Comparison of ENCODE assay signal across 17 cellular contexts in genomic region chr6:166533205-166533824, GRCh38. TPM values are rescaled to one million over a fixed set of nuclear protein-coding genes. Genes with fewer than 3 reads are reported as not detected.
DNase-seq lines count a peak whose midpoint lies in the region; ATAC-seq, FAIRE-seq and TF ChIP-seq lines count a peak whose summit lies in the region.
"Had no signal": no experiment of that assay in that cellular context is flagged by ENCODE, and none has a peak within 500 bp of the region (broad histone marks: within the 10 kb centered on the region; RNA-seq: fewer than 3 reads in every experiment).

No MANE protein-coding gene starts in this region.

- H3K27me3 ChIP-seq in esophagus (ENCODE audit: control insufficient read depth in 1 of 2, insufficient read depth in 2 of 2, low read length in 2 of 2): no peaks in the 10 kb centered on the region
- H3K27me3 ChIP-seq: MG63, SJCRH30 had no signal

- no peaks in the 10 kb centered on the region for H3K9me3 ChIP-seq in esophagus (ENCODE audit: control insufficient read depth in 2 of 2, insufficient read depth in 1 of 2, low read depth in 1 of 2, low read length in 1 of 2)
- no peaks in the 10 kb centered on the region for H3K9me3 ChIP-seq in mucosa of descending colon
- H3K9me3 ChIP-seq: MG63, SJCRH30 had no signal

- no peak for FAIRE-seq in GM19239 (lab: Jason Lieb, UNC)

- TF ChIP-seq CTCF in mucosa of descending colon (IDR thresholded peaks at IDR 0.05): no peak

- H3K36me3 ChIP-seq in esophagus (ENCODE audit: control insufficient read depth in 2 of 2, insufficient read depth in 2 of 2, low read length in 1 of 2) (peaks cover 0 to 18% of the 10 kb centered on the region in 2 donors), mucosa of descending colon (ENCODE audit: low read depth) (no peaks in the 10 kb centered on the region)
- H3K36me3 ChIP-seq: SJCRH30 had no signal

- 88 to 89% methylated on average over 14 to 15 of the region's 15 CpGs for WGBS in esophagus, 2 donors

- peak; percentile 54 for DNase-seq in COLO668 (lab: John Stamatoyannopoulos, UW; ENCODE audit: unreplicated experiment)
- DNase-seq in NCI-H748 treated with DMSO at 0.1 percent for 48 hours (lab: John Stamatoyannopoulos, UW): peak; percentile 29
- DNase-seq in mucosa of descending colon: peak in 2 of 3 donors; percentile 42 to 59
- DNase-seq in ureter (ENCODE audit: low spot score): no peak
- DNase-seq in AG08395 (ENCODE audit: low spot score): no peak
- no peak for DNase-seq in GM19239 (ENCODE audit: insufficient read length, low spot score)
- DNase-seq: DMS 273 treated with DMSO at 0.1 percent for 48 hours; H7; MG63; NCI-H1092 treated with DMSO at 0.1 percent for 48 hours; NCI-H1930; NCI-H2171 treated with DMSO at 0.1 percent for 48 hours; NCI-H524; NK-92 treated with Interleukin-12 subunit alpha and Interleukin-12 subunit beta, amount 100 ng/mL, for 24 hours; SJCRH30 had no signal

- peak; percentile 93 for ATAC-seq in mucosa of descending colon

- H3K27ac ChIP-seq in esophagus (ENCODE audit: low read depth in 2 of 2, low read length in 1 of 2): peak overlapping the region; percentile 24 to 71
- H3K27ac ChIP-seq: C4-2B, SJCRH30 had no signal

- intact Hi-C loops in mucosa of descending colon (cut with DNase I, micrococcal nuclease): no loop called here

- H3K4me3 ChIP-seq in esophagus (ENCODE audit: low read depth in 1 of 2, low read length in 2 of 2) (no peak overlapping the region), mucosa of descending colon (no peak overlapping the region)
- H3K4me3 ChIP-seq: MG63, SJCRH30 had no signal

- H3K4me1 ChIP-seq in esophagus (ENCODE audit: control insufficient read depth in 2 of 2, insufficient read depth in 2 of 2, low read length in 1 of 2): peaks cover 0 to 4% of the 10 kb centered on the region in 2 donors
- no peaks in the 10 kb centered on the region for H3K4me1 ChIP-seq in mucosa of descending colon (ENCODE audit: low read depth)
- H3K4me1 ChIP-seq: SJCRH30 had no signal

RNA-seq across cellular contexts. Expression of gene RAMACL, which starts 53.2 kb away (rescaled TPM):
- under 1 TPM; 0.16 to 0.26 TPM for polyA plus RNA-seq in esophagus
- total RNA-seq in mucosa of descending colon (1 to 10 TPM in 1 of 3 donors, under 1 TPM in 2; 0.66 to 1.7 (median 0.92) TPM), ureter (7.8 TPM)
- total RNA-seq: H7 had no signal

Comparison
In these comparisons a context has a peak if more than half of its experiments do, and no peak if none do; other contexts are left out.
1. DNase-seq: peak in COLO668 (single experiment), NCI-H748 treated with DMSO at 0.1 percent for 48 hours (single experiment) and mucosa of descending colon (2 of 3); none in ureter (single experiment), AG08395 (single experiment) and GM19239 (single experiment).